Comparison of ENCODE assay signal across 11 cellular contexts in genomic region chr5:132429451-132430440, GRCh38.
A peak's percentile ranks its signal among the peaks of the same experiment; 100 is the strongest.
DNase-seq lines count a peak whose midpoint lies in the region; ATAC-seq, FAIRE-seq and TF ChIP-seq lines count a peak whose summit lies in the region.
"Had no signal": no experiment of that assay in that cellular context is flagged by ENCODE, and none has a peak within 500 bp of the region (broad histone marks: within the 10 kb centered on the region; RNA-seq: fewer than 3 reads in every experiment).

No MANE protein-coding gene starts in this region.

- peak overlapping the region; percentile 93 for H3K27ac Mint-ChIP-seq in CD4-positive, alpha-beta T cell
- peak overlapping the region; percentile 72 for H3K27ac Mint-ChIP-seq in neural progenitor cell

- no TSS peak for BruUV-seq in K562 (replicated peaks; lab: Mats Ljungman, UMichigan)

- peaks cover 87% of the 10 kb centered on the region for H3K36me3 ChIP-seq in KOPT-K1 (ENCODE audit: insufficient read depth, low read length)
- H3K36me3 ChIP-seq in K562 (ENCODE audit: control insufficient read depth, insufficient read depth, low read length), result no peaks in the 10 kb centered on the region
- no peaks in the 10 kb centered on the region for H3K36me3 ChIP-seq in neural progenitor cell
- H3K36me3 ChIP-seq: pancreas had no signal

- H3K4me2 ChIP-seq in K562 (ENCODE audit: insufficient read depth, low read length) (no peak overlapping the region), neural progenitor cell (no peak overlapping the region)

- H3K4me3 Mint-ChIP-seq in CD4-positive, alpha-beta T cell, result no peak overlapping the region
- no peak overlapping the region for H3K4me3 Mint-ChIP-seq in neural progenitor cell

- H4K20me1 ChIP-seq in K562 (replicated peaks; ENCODE audit: control insufficient read depth, insufficient read depth, low read length) (no peaks in the 10 kb centered on the region), neural progenitor cell (ENCODE audit: low read depth) (no peaks in the 10 kb centered on the region)

- no peaks in the 10 kb centered on the region for H3K27me3 ChIP-seq in CD4-positive, alpha-beta T cell (ENCODE audit: control insufficient read depth, insufficient read depth, low read length)
- H3K27me3 ChIP-seq in K562 (ENCODE audit: control insufficient read depth in 2 of 2, insufficient read depth in 2 of 2, low read length in 2 of 2) (no peaks in the 10 kb centered on the region), neural progenitor cell (no peaks in the 10 kb centered on the region)
- H3K27me3 ChIP-seq: pancreas had no signal

- peaks cover 94% of the 10 kb centered on the region for H3K4me1 Mint-ChIP-seq in CD4-positive, alpha-beta T cell (ENCODE audit: low read depth)
- peaks cover 22% of the 10 kb centered on the region for H3K4me1 Mint-ChIP-seq in neural progenitor cell

- H3K79me2 ChIP-seq in K562 (ENCODE audit: control insufficient read depth, insufficient read depth, low read length) (no peaks in the 10 kb centered on the region), neural progenitor cell (ENCODE audit: low read depth) (no peaks in the 10 kb centered on the region)

- H3K27me3 Mint-ChIP-seq in CD4-positive, alpha-beta T cell, result no peaks in the 10 kb centered on the region
- peaks cover 11% of the 10 kb centered on the region for H3K27me3 Mint-ChIP-seq in neural progenitor cell (ENCODE audit: insufficient read depth, low read depth)

- CTCF ChIA-PET in CD4-positive, alpha-beta T cell (lab: Charles Lee), result no interaction called here
- CTCF ChIA-PET in K562 (lab: Yijun Ruan, JAX; ENCODE audit: low intra/inter-chr PET ratio), result no interaction called here

- H3K9me1 ChIP-seq in K562 (ENCODE audit: control insufficient read depth, insufficient read depth, low read length), result peaks cover 5% of the 10 kb centered on the region

- no peak for DNase-seq in CD4-positive, alpha-beta T cell
- DNase-seq in K562 (ENCODE audit: extremely low read depth in 1 of 4, low spot score in 3 of 4) (no peak), neural progenitor cell (ENCODE audit: low spot score) (no peak), NCI-H1417 (lab: John Stamatoyannopoulos, UW) (no peak)
- DNase-seq in stimulated activated CD4-positive, alpha-beta T cell treated with anti-CD3 and anti-CD28 coated beads, Interleukin-12 subunit alpha, Interleukin-12 subunit beta, amount 100 ng/mL, for 4 hours, result no peak
- DNase-seq: activated CD4-positive, CD25-positive, alpha-beta regulatory T cell treated with anti-CD3 and anti-CD28 coated beads, Interleukin-2, amount 50 U/mL, for 72 hours; KG1 had no signal

- H3K4me1 ChIP-seq in K562 (replicated peaks in 1 of 2; ENCODE audit: control insufficient read depth in 2 of 2, insufficient read depth in 2 of 2, low read length in 2 of 2) (peaks cover 36 to 47% of the 10 kb centered on the region in 2 experiments), neural progenitor cell (peaks cover 10% of the 10 kb centered on the region)

- POLR2A ChIA-PET in CD4-positive, alpha-beta T cell (lab: Charles Lee), result interaction anchor here (1.5 to 20.0 kb wide), 7 partner anchors 8 to 66 kb away, joined by 5 to 645 read pairs (median 29); partner anchors contain the start of gene IRF1
- POLR2A ChIA-PET in K562 (lab: Yijun Ruan, JAX), result interaction anchor here (0.6 kb wide), 1 partner anchor 21 kb away, joined by 4 read pairs; no protein-coding TSS in a partner anchor

- intact Hi-C loops in CD4-positive, alpha-beta T cell (cut with DNase I, micrococcal nuclease), result no loop called here
- intact Hi-C loops in K562 (cut with micrococcal nuclease), result no loop called here

- no peaks in the 10 kb centered on the region for H3F3A ChIP-seq in neural progenitor cell (ENCODE audit: low read depth)

- no peak for FAIRE-seq in K562 (lab: Jason Lieb, UNC)
- FAIRE-seq: pancreas had no signal

- no peak for TF ChIP-seq POLR2A in K562 (conservative IDR thresholded peaks at IDR 0.05)

- no peak overlapping the region for H3K9ac ChIP-seq in K562 (ENCODE audit: insufficient read depth in 1 of 2, low read depth in 2 of 2, low read length in 2 of 2)
- no peak overlapping the region for H3K9ac ChIP-seq in neural progenitor cell

- no peak for TF ChIP-seq RAD21 in K562 (CRISPR knock-in tag; conservative IDR thresholded peaks at IDR 0.05 in 1 of 2, IDR thresholded peaks at IDR 0.05 in 1 of 2)

- H2AFZ ChIP-seq in K562 (ENCODE audit: low read depth, low read length) (no peak overlapping the region), neural progenitor cell (replicated peaks) (no peak overlapping the region)

- in situ Hi-C loops in K562 (cut with MboI), result no loop called here

- no peak for TF ChIP-seq EP300 in K562 (IDR thresholded peaks at IDR 0.05; ENCODE audit: low read length)

- TF ChIP-seq CTCF in CD4-positive, alpha-beta T cell (IDR thresholded peaks at IDR 0.05), result no peak
- TF ChIP-seq CTCF in K562 (IDR thresholded peaks at IDR 0.05 in 2 of 3, conservative IDR thresholded peaks at IDR 0.05 in 1 of 3; ENCODE audit: insufficient read depth in 2 of 3, low read depth in 1 of 3, low read length in 3 of 3) (no peak), neural progenitor cell (IDR thresholded peaks at IDR 0.05) (no peak)

- WGBS in K562 (ENCODE audit: insufficient coverage, low coverage, missing lambda C conversion rate), result 26% methylated on average over 6 of the region's 6 CpGs

- H3K4me3 ChIP-seq in K562 (no peak overlapping the region), neural progenitor cell (no peak overlapping the region)
- H3K4me3 ChIP-seq: pancreas had no signal

- H3K36me3 Mint-ChIP-seq in CD4-positive, alpha-beta T cell (ENCODE audit: low read depth), result peaks cover 53% of the 10 kb centered on the region
- no peaks in the 10 kb centered on the region for H3K36me3 Mint-ChIP-seq in neural progenitor cell

- H3K9me3 Mint-ChIP-seq in CD4-positive, alpha-beta T cell, result no peaks in the 10 kb centered on the region
- H3K9me3 Mint-ChIP-seq in neural progenitor cell, result no peaks in the 10 kb centered on the region

- H3K9me3 ChIP-seq in CD4-positive, alpha-beta T cell (ENCODE audit: control insufficient read depth, low read length), result no peaks in the 10 kb centered on the region
- no peaks in the 10 kb centered on the region for H3K9me3 ChIP-seq in KOPT-K1 (ENCODE audit: insufficient read depth, low read length, poor library complexity, severe bottlenecking)
- H3K9me3 ChIP-seq in K562 (replicated peaks; ENCODE audit: control insufficient read depth, insufficient read depth, low read depth, low read length), result no peaks in the 10 kb centered on the region
- no peaks in the 10 kb centered on the region for H3K9me3 ChIP-seq in neural progenitor cell (ENCODE audit: low read depth)
- H3K9me3 ChIP-seq: pancreas had no signal

- H3K27ac ChIP-seq in CD4-positive, alpha-beta T cell (ENCODE audit: low read depth, low read length), result peak overlapping the region; percentile 78
- peak overlapping the region; percentile 98 for H3K27ac ChIP-seq in KOPT-K1 (ENCODE audit: low read depth, low read length, poor library complexity, severe bottlenecking)
- no peak overlapping the region for H3K27ac ChIP-seq in K562 (ENCODE audit: extremely low read depth, low read depth, low read length)
- H3K27ac ChIP-seq in neural progenitor cell, result no peak overlapping the region

- ATAC-seq in CD4-positive, alpha-beta T cell (ENCODE audit: poor library complexity), result no peak
- no peak for ATAC-seq in K562
- no peak for ATAC-seq in esophagus mucosa
- ATAC-seq in GM19463 (IDR thresholded peaks at IDR 0.05; ENCODE audit: unreplicated experiment), result no peak

TF ChIP-seq in K562, 482 proteins besides CTCF, POLR2A, EP300 and RAD21 (continues in another document):
- no peak for TF ChIP-seq MNT (conservative IDR thresholded peaks at IDR 0.05)
- TF ChIP-seq, protein P1, sequence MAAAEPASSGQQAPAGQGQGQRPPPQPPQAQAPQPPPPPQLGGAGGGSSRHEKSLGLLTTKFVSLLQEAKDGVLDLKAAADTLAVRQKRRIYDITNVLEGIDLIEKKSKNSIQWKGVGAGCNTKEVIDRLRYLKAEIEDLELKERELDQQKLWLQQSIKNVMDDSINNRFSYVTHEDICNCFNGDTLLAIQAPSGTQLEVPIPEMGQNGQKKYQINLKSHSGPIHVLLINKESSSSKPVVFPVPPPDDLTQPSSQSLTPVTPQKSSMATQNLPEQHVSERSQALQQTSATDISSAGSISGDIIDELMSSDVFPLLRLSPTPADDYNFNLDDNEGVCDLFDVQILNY (CRISPR knock-in tag; IDR thresholded peaks at IDR 0.05), result no peak
- no peak for TF ChIP-seq ZNF3 (CRISPR knock-in tag; IDR thresholded peaks at IDR 0.05)
- TF ChIP-seq PML (IDR thresholded peaks at IDR 0.05; ENCODE audit: low read length), result no peak
- no peak for TF ChIP-seq POLR3G (IDR thresholded peaks at IDR 0.05; ENCODE audit: extremely low read depth, insufficient read length, insufficient replicate concordance)
- peak; percentile 35; the same call in 1 of the 2 replicates for TF ChIP-seq TAL1 (IDR thresholded peaks at IDR 0.05)
- no peak for TF ChIP-seq THRB (CRISPR knock-in tag; conservative IDR thresholded peaks at IDR 0.05)
- TF ChIP-seq ZNF408 (CRISPR knock-in tag; IDR thresholded peaks at IDR 0.05; ENCODE audit: low read depth), result no peak
- TF ChIP-seq ZNF212 (CRISPR knock-in tag; IDR thresholded peaks at IDR 0.05), result no peak
- peak; percentile 35; the same call in 1 of the 2 replicates for TF ChIP-seq CBFA2T2 (conservative IDR thresholded peaks at IDR 0.05)
- TF ChIP-seq ZNF436 (CRISPR knock-in tag; IDR thresholded peaks at IDR 0.05), result no peak
- no peak for TF ChIP-seq ZNF282 (CRISPR knock-in tag; IDR thresholded peaks at IDR 0.05)

Comparison
In these comparisons a context has a peak if more than half of its experiments do, and no peak if none do; other contexts are left out.
1. H3K27ac ChIP-seq: peak in CD4-positive, alpha-beta T cell (single experiment) and KOPT-K1 (single experiment); none in K562 (single experiment) and neural progenitor cell (single experiment).